Comparison of ENCODE assay signal across 25 cellular contexts in the genomic region with DNA sequence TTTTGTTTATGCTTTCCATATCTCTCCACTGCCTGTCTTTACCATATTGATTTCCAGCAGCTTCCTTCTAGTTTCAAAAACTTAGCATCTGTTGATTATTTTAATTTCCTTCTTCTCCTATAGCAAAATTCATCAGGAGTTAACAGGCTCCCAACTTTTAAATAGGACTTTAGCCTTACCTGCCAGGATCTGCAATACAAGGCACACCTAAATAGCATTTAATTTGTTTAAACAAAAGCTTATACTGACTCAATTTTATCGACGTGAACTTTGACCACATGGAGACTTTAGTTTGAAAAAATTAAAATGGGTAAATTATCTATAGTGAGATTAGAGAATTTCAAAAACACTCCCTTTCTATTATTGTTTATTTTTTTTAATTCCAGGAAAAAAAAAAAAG. TPM values are rescaled to one million over a fixed set of nuclear protein-coding genes. Genes with fewer than 3 reads are reported as not detected.
"Had no signal": no experiment of that assay in that cellular context is flagged by ENCODE, and none has a peak within 500 bp of the region (broad histone marks: within the 10 kb centered on the region; RNA-seq: fewer than 3 reads in every experiment).

No MANE protein-coding gene starts in this region.

- H3K27me3 ChIP-seq: SJSA1 had no signal

- FAIRE-seq: RCC 7860 had no signal

- DNase-seq: KBM-7, MV-4-11, NCI-H1048, NCI-H1105, NCI-H1417, NCI-H1436 treated with DMSO at 0.1 percent for 48 hours, NCI-H187, NCI-H2029, NCI-H2081 treated with DMSO at 0.1 percent for 48 hours, NCI-H2171, NCI-H226, NCI-H446, NCI-H510A, NCI-H524 treated with DMSO at 0.1 percent for 48 hours, NCI-H69, NCI-H774, Right ventricle myocardium superior, RPMI8226, SIG-M5 had no signal

- H3K27ac ChIP-seq: SJSA1, SK-N-MC had no signal

- H3K4me1 ChIP-seq: SJSA1 had no signal

- H3K36me3 ChIP-seq: SJSA1 had no signal

- H3K9me3 ChIP-seq: SJSA1 had no signal

- H3K4me3 ChIP-seq: SJSA1, SK-N-MC had no signal

RNA-seq across cellular contexts. Expression of gene RMST, which starts 40.5 kb away (rescaled TPM):
- total RNA-seq: HT1080, LHCN-M2, MCF 10A, SJSA1 had no signal
